In genomic region chr17:6775871-6776405, GRCh38 we compare ENCODE assay signal across 14 cellular contexts. TPM values are rescaled to one million over a fixed set of nuclear protein-coding genes. Genes with fewer than 3 reads are reported as not detected.
DNase-seq lines count a peak whose midpoint lies in the region; ATAC-seq and TF ChIP-seq lines count a peak whose summit lies in the region.
"Had no signal": no experiment of that assay in that cellular context is flagged by ENCODE, and none has a peak within 500 bp of the region (broad histone marks: within the 10 kb centered on the region; RNA-seq: fewer than 3 reads in every experiment).

TSS of gene FBXO39 (plus strand) at chr17:6776215. CDS start at chr17:6779869, 3,654 bp downstream.

- H3K27me3 ChIP-seq in suprapubic skin = no peaks in the 10 kb centered on the region

- H3K9me3 Mint-ChIP-seq in activated naive CD8-positive, alpha-beta T cell (ENCODE audit: low read depth) = peaks cover 8% of the 10 kb centered on the region
- peaks cover 32% of the 10 kb centered on the region for H3K9me3 Mint-ChIP-seq in activated naive CD8-positive, alpha-beta T cell treated with anti-CD3 and anti-CD28 coated beads, Interleukin-2, amount 50 U/mL, for 24 hours

- H3K36me3 Mint-ChIP-seq in activated naive CD8-positive, alpha-beta T cell = peaks cover 37% of the 10 kb centered on the region
- H3K36me3 Mint-ChIP-seq in activated naive CD8-positive, alpha-beta T cell treated with anti-CD3 and anti-CD28 coated beads, Interleukin-2, amount 50 U/mL, for 24 hours (ENCODE audit: low read depth) = peaks cover 34% of the 10 kb centered on the region

- DNase-seq in activated naive CD8-positive, alpha-beta T cell treated with anti-CD3 and anti-CD28 coated beads, Interleukin-2, amount 50 U/mL, for 24 hours = no peak
- DNase-seq in astrocyte of the hippocampus (ENCODE audit: low read depth, low spot score) (peak; percentile 24), iPS-NIHi7 (ENCODE audit: extremely low spot score) (peak; percentile 64), suprapubic skin (ENCODE audit: low spot score in 2 of 2) (no peak), NCI-H1694 (lab: John Stamatoyannopoulos, UW) (no peak), ACHN (no peak)
- DNase-seq: activated CD4-positive, alpha-beta T cell treated with anti-CD3 and anti-CD28 coated beads, Interleukin-2, amount 50 U/mL, for 48 hours; amygdala; GF-D8; NCI-H1092; NCI-H69 had no signal

- no peak for TF ChIP-seq POLR2A in suprapubic skin (IDR thresholded peaks at IDR 0.05)

- WGBS in suprapubic skin = 1% methylated on average over 19 of the region's 49 CpGs

- peaks cover 32% of the 10 kb centered on the region for H3K36me3 ChIP-seq in suprapubic skin

- TF ChIP-seq CTCF in suprapubic skin (IDR thresholded peaks at IDR 0.05) = no peak

- no peak for TF ChIP-seq EP300 in suprapubic skin (IDR thresholded peaks at IDR 0.05)

- H3K4me3 ChIP-seq in suprapubic skin = peak within 1 kb of the TSS; percentile 26

- H3K4me3 Mint-ChIP-seq in activated naive CD8-positive, alpha-beta T cell = peak within 1 kb of the TSS; percentile 36
- H3K4me3 Mint-ChIP-seq in activated naive CD8-positive, alpha-beta T cell treated with anti-CD3 and anti-CD28 coated beads, Interleukin-2, amount 50 U/mL, for 24 hours = no peak within 1 kb of the TSS

- H3K27me3 Mint-ChIP-seq in activated naive CD8-positive, alpha-beta T cell = peaks cover 30% of the 10 kb centered on the region
- peaks cover 37% of the 10 kb centered on the region for H3K27me3 Mint-ChIP-seq in activated naive CD8-positive, alpha-beta T cell treated with anti-CD3 and anti-CD28 coated beads, Interleukin-2, amount 50 U/mL, for 24 hours

- peaks cover 9% of the 10 kb centered on the region for H3K9me3 ChIP-seq in suprapubic skin

- in situ Hi-C loops in ACHN (cut with HindIII; ENCODE audit: low pct_ligation_motif_present, low pct_unique_long_range_greater_than_20kb, low sequenced_read_pairs) = no loop called here

- peaks cover 9% of the 10 kb centered on the region for H3K4me1 ChIP-seq in suprapubic skin

- H3K27ac ChIP-seq in suprapubic skin = no peak within 1 kb of the TSS

- peaks cover 3% of the 10 kb centered on the region for H3K4me1 Mint-ChIP-seq in activated naive CD8-positive, alpha-beta T cell (ENCODE audit: low read depth)
- peaks cover 2% of the 10 kb centered on the region for H3K4me1 Mint-ChIP-seq in activated naive CD8-positive, alpha-beta T cell treated with anti-CD3 and anti-CD28 coated beads, Interleukin-2, amount 50 U/mL, for 24 hours

- no peak for ATAC-seq in activated naive CD8-positive, alpha-beta T cell treated with anti-CD3 and anti-CD28 coated beads, Interleukin-2, amount 50 U/mL, for 24 hours
- no peak for ATAC-seq in GM19455 (IDR thresholded peaks at IDR 0.05; ENCODE audit: unreplicated experiment)
- ATAC-seq: SK-N-SH treated with all-trans-retinoic acid at 6 μM for 48 hours had no signal

- no peak within 1 kb of the TSS for H3K27ac Mint-ChIP-seq in activated naive CD8-positive, alpha-beta T cell
- no peak within 1 kb of the TSS for H3K27ac Mint-ChIP-seq in activated naive CD8-positive, alpha-beta T cell treated with anti-CD3 and anti-CD28 coated beads, Interleukin-2, amount 50 U/mL, for 24 hours

RNA-seq across cellular contexts. Expression of gene FBXO39, which starts in this region (rescaled TPM):
- total RNA-seq in suprapubic skin = 1 to 10 TPM in 2 of 4 donors, under 1 TPM in 1, not detected in 1; 0.91 to 1.5 (median 1.0) TPM

Comparison
In these comparisons a context has a peak if more than half of its experiments do, and no peak if none do; other contexts are left out.
1. DNase-seq: peak in astrocyte of the hippocampus (single experiment) and iPS-NIHi7 (single experiment); none in activated naive CD8-positive, alpha-beta T cell treated with anti-CD3 and anti-CD28 coated beads, Interleukin-2, amount 50 U/mL, for 24 hours (single experiment), suprapubic skin (0 of 2), NCI-H1694 (single experiment) and ACHN (single experiment).